ENCODE assay signal across 8 cellular contexts in genomic region chr17:2853111-2853721, GRCh38. TPM values are rescaled to one million over a fixed set of nuclear protein-coding genes. Genes with fewer than 3 reads are reported as not detected.
A peak's percentile ranks its signal among the peaks of the same experiment; 100 is the strongest.
DNase-seq lines count a peak whose midpoint lies in the region; ATAC-seq, FAIRE-seq and TF ChIP-seq lines count a peak whose summit lies in the region.

No MANE protein-coding gene starts in this region.

- H3K27me3 ChIP-seq in RWPE2 (ENCODE audit: insufficient read depth, poor library complexity, severe bottlenecking) (no peaks in the 10 kb centered on the region), GM12878 (replicated peaks in 1 of 2; ENCODE audit: control insufficient read depth in 2 of 2, insufficient read depth in 2 of 2, low read length in 1 of 2) (peaks cover 15 to 19% of the 10 kb centered on the region in 2 experiments), iPS-20b (ENCODE audit: insufficient read depth, low read length) (peaks cover 37% of the 10 kb centered on the region)

- TF ChIP-seq CTCF in RWPE2 (IDR thresholded peaks at IDR 0.05; ENCODE audit: poor library complexity, severe bottlenecking) (no peak), GM12878 (IDR thresholded peaks at IDR 0.05 in 2 of 3, conservative IDR thresholded peaks at IDR 0.05 in 1 of 3; ENCODE audit: control insufficient read depth in 2 of 3, extremely low read depth in 1 of 3, insufficient read depth in 1 of 3, low read depth in 3 of 3, low read length in 3 of 3) (no peak)

- no peak for FAIRE-seq in GM12878 (lab: Jason Lieb, UNC)

- peaks cover 2% of the 10 kb centered on the region for H4K20me1 ChIP-seq in GM12878 (ENCODE audit: control insufficient read depth, insufficient read depth)

- H3K36me3 ChIP-seq in RWPE2 (ENCODE audit: low read depth) (0 out of 2 replicates have a peak, but pooled peaks cover 7% of the 10 kb centered on the region), GM12878 (ENCODE audit: control insufficient read depth in 2 of 2, insufficient read depth in 2 of 2, low read length in 1 of 2) (no peaks in the 10 kb centered on the region), iPS-20b (ENCODE audit: insufficient read depth, low read depth, low read length) (no peaks in the 10 kb centered on the region)

- under 1% methylated on average over 16 of the region's 76 CpGs for WGBS in GM12878 (ENCODE audit: insufficient coverage, insufficient replicate concordance, low lambda C conversion rate, missing lambda C conversion rate)

- intact Hi-C loops in GM12878 (cut with micrococcal nuclease; ENCODE audit: unreplicated experiment), result no loop called here

- no peaks in the 10 kb centered on the region for H3K9me3 ChIP-seq in RWPE2 (ENCODE audit: severe bottlenecking)
- no peaks in the 10 kb centered on the region for H3K9me3 ChIP-seq in GM12878 (replicated peaks; ENCODE audit: control insufficient read depth, insufficient read depth, low read length)
- H3K9me3 ChIP-seq in iPS-20b (ENCODE audit: insufficient read depth, low read depth, low read length), result no peaks in the 10 kb centered on the region

- no peak for TF ChIP-seq RAD21 in GM12878 (IDR thresholded peaks at IDR 0.05; ENCODE audit: insufficient read depth, low read depth, low read length)

- SMC1A ChIA-PET in GM12878 (lab: Charles Lee; ENCODE audit: uncharacterized antibody, unreplicated experiment), result no interaction called here

- peak overlapping the region; percentile 22; the same call in 1 of the 2 replicates for H3K4me2 ChIP-seq in GM12878 (ENCODE audit: control insufficient read depth, insufficient read depth)

- RAD21 ChIA-PET in GM12878 (lab: Charles Lee; ENCODE audit: unreplicated experiment), result no interaction called here

- in situ Hi-C loops in GM12878 (cut with MboI), result no loop called here

- no peak for TF ChIP-seq POLR2A in GM12878 (IDR thresholded peaks at IDR 0.05; ENCODE audit: low read depth, low read length)

- DNase-seq in EH (ENCODE audit: low read depth), result peak; percentile 79
- DNase-seq in RWPE2 (ENCODE audit: low spot score), result no peak
- no peak for DNase-seq in GM12878 (ENCODE audit: low read depth, low spot score)
- DNase-seq in NCI-H510A treated with DMSO at 0.1 percent for 48 hours (lab: John Stamatoyannopoulos, UW), result no peak
- no peak for DNase-seq in NCI-H446 (lab: John Stamatoyannopoulos, UW)

- H3K9ac ChIP-seq in GM12878 (ENCODE audit: control insufficient read depth, insufficient read depth, low read length) (no peak overlapping the region), iPS-20b (ENCODE audit: low read depth, low read length) (peak overlapping the region; percentile 32; the same call in 1 of the 2 replicates)

- BruUV-seq in GM12878 (replicated peaks; lab: Mats Ljungman, UMichigan), result no TSS peak

- H3K4me3 ChIP-seq in RWPE2 (ENCODE audit: severe bottlenecking), result peak overlapping the region; percentile 89
- H3K4me3 ChIP-seq in GM12878, result no peak overlapping the region
- H3K4me3 ChIP-seq in iPS-20b (ENCODE audit: low read length), result peak overlapping the region; percentile 63
- H3K4me3 ChIP-seq in skin epidermis, result peak overlapping the region; percentile 35 to 60 (median 46)

- H3K4me1 ChIP-seq in RWPE2 (ENCODE audit: insufficient read depth, poor library complexity, severe bottlenecking), result peaks cover 2% of the 10 kb centered on the region
- H3K4me1 ChIP-seq in GM12878 (ENCODE audit: control insufficient read depth, insufficient read depth, low read length), result no peaks in the 10 kb centered on the region; the same call in 1 of the 2 replicates
- peaks cover 18% of the 10 kb centered on the region for H3K4me1 ChIP-seq in iPS-20b (ENCODE audit: insufficient read depth, low read length)

- TF ChIP-seq EP300 in GM12878 (IDR thresholded peaks at IDR 0.05; ENCODE audit: borderline replicate concordance in 1 of 2, control insufficient read depth in 1 of 2, low read depth in 2 of 2, low read length in 2 of 2), result no peak

- no peaks in the 10 kb centered on the region for H3K79me2 ChIP-seq in GM12878 (ENCODE audit: control insufficient read depth, insufficient read depth, low read length)

- H2AFZ ChIP-seq in GM12878 (ENCODE audit: control insufficient read depth, low read depth, low read length), result no peak overlapping the region

- CTCF ChIA-PET in GM12878 (lab: Yijun Ruan, JAX), result no interaction called here

- POLR2A ChIA-PET in GM12878 (lab: Charles Lee), result no interaction called here

- ATAC-seq in RWPE2 (ENCODE audit: low read depth) (peak; percentile 48), GM12878 (no peak), GM21526 (IDR thresholded peaks at IDR 0.05; ENCODE audit: low FRiP score, unreplicated experiment) (no peak)

- H3K27ac ChIP-seq in RWPE2 (ENCODE audit: poor library complexity, severe bottlenecking) (peak overlapping the region; percentile 80), GM12878 (ENCODE audit: control insufficient read depth, insufficient read depth) (no peak overlapping the region), iPS-20b (ENCODE audit: low read length) (no peak overlapping the region), skin epidermis (peak overlapping the region in 14 of 21 experiments; percentile 29 to 86 (median 58))

TF ChIP-seq in GM12878, 131 proteins besides CTCF, POLR2A, EP300 and RAD21:
- TF ChIP-seq SUPT20H (IDR thresholded peaks at IDR 0.05; ENCODE audit: borderline replicate concordance, control insufficient read depth, low read depth, low read length) (no peak), JUNB (IDR thresholded peaks at IDR 0.05) (no peak), IKZF2 (IDR thresholded peaks at IDR 0.05) (no peak), SUZ12 (IDR thresholded peaks at IDR 0.05; ENCODE audit: unreplicated experiment) (peak; percentile 80), GATAD2B (conservative IDR thresholded peaks at IDR 0.05; ENCODE audit: low read depth) (no peak), CUX1 (IDR thresholded peaks at IDR 0.05; ENCODE audit: insufficient replicate concordance, low read depth, low read length) (no peak), LARP7 (IDR thresholded peaks at IDR 0.05) (no peak)
TF ChIP-seq in GM12878: peak in this region for 1.

RNA-seq across cellular contexts. Expression of gene RAP1GAP2, which starts 57.0 kb away (rescaled TPM):
- total RNA-seq in GM12878 (2013; cell fraction: nucleolus; rRNA removed), result 1.7 and 2.3 TPM in 2 replicates
- total RNA-seq in GM12878 (2014; rRNA removed) (0.49 and 0.68 TPM in 2 replicates), GM12878 (2014; rRNA removed; fragmentation: Illumina TruSeq; extraction: Trizol) (0.36 and 0.37 TPM in 2 replicates), GM12878 (2021) (0.95 and 0.98 TPM in 2 replicates)
- 0.34 TPM for polyA plus RNA-seq in GM12878 (2011; ENCODE audit: low read depth)
- polyA plus RNA-seq in GM12878 (2011; rRNA removed) (not detected in 2 replicates), GM12878 (2014; fragmentation: Illumina TruSeq; extraction: Trizol) (0.54 and 0.95 TPM in 2 replicates), GM12878 (2014; fragmentation: Nextera tagmentation; extraction: Ambion mirVana) (under 1 TPM in 1 of 2 experiments, not detected in 1; 0.03 TPM), GM12878 (2014; rRNA removed) (0.78 and 1.5 TPM in 2 replicates), GM12878 (2016; fragmentation: Nextera tagmentation; extraction: Ambion mirVana) (under 1 TPM; 0.24 to 0.43 TPM)
- 0.02 and 0.06 TPM in 2 replicates for polyA plus RNA-seq in GM12878 (2011; cell fraction: cytosol; rRNA removed)
- 0.16 and 0.24 TPM in 2 replicates for polyA plus RNA-seq in GM12878 (2011; cell fraction: nucleus; rRNA removed)
- polyA plus RNA-seq in GM12878 (2012), result 0.51 and 1.2 TPM in 2 replicates
- not detected in 2 replicates for polyA minus RNA-seq in GM12878 (2011; rRNA and poly(A)+ RNA removed)
- polyA minus RNA-seq in GM12878 (2011; cell fraction: cytosol; rRNA and poly(A)+ RNA removed), result 3.5 and 4.5 TPM in 2 replicates
- polyA minus RNA-seq in GM12878 (2011; cell fraction: nucleus; rRNA and poly(A)+ RNA removed), result 0.36 and 0.38 TPM in 2 replicates

Comparison
In these comparisons a context has a peak if more than half of its experiments do, and no peak if none do; other contexts are left out.
1. H3K27ac ChIP-seq: peak in RWPE2 (single experiment) and skin epidermis (14 of 21); none in GM12878 (single experiment) and iPS-20b (single experiment).